In genomic region chr13:51451467-51452390, GRCh38 we compare ENCODE assay signal across 1 cellular context.
TF ChIP-seq lines count a peak whose summit lies in the region.

No MANE protein-coding gene starts in this region.

TF ChIP-seq in GM12878, 131 proteins besides CTCF, POLR2A, EP300 and RAD21 (continued from another document and continues in another):
- TF ChIP-seq ZNF384 (IDR thresholded peaks at IDR 0.05; ENCODE audit: borderline replicate concordance, low read depth, low read length) (no peak), YBX1 (IDR thresholded peaks at IDR 0.05) (no peak), ZNF274 (IDR thresholded peaks at IDR 0.05; ENCODE audit: insufficient read depth, insufficient read length) (no peak), IRF5 (IDR thresholded peaks at IDR 0.05; ENCODE audit: borderline replicate concordance) (no peak), NR2F1 (conservative IDR thresholded peaks at IDR 0.05) (peak; percentile 26; the same call in 1 of the 2 replicates), HDAC2 (IDR thresholded peaks at IDR 0.05) (no peak), CHD2 (IDR thresholded peaks at IDR 0.05; ENCODE audit: borderline replicate concordance, low read depth, low read length) (no peak; the same call in 1 of the 2 replicates), CREM (IDR thresholded peaks at IDR 0.05; ENCODE audit: low read depth) (no peak; the same call in 1 of the 2 replicates), SRF (IDR thresholded peaks at IDR 0.05; ENCODE audit: low read depth in 2 of 2, low read length in 2 of 2) (no peak), DPF2 (IDR thresholded peaks at IDR 0.05) (0 out of 2 replicates have a peak, but pooled peaks have one; percentile 5), SMAD1 (IDR thresholded peaks at IDR 0.05; ENCODE audit: low read depth, partially characterized antibody) (no peak), ESRRA (IDR thresholded peaks at IDR 0.05; ENCODE audit: low read length) (no peak), RB1 (IDR thresholded peaks at IDR 0.05; ENCODE audit: borderline replicate concordance) (no peak), FOXK2 (IDR thresholded peaks at IDR 0.05) (no peak), SREBF2 (IDR thresholded peaks at IDR 0.05; ENCODE audit: low read length) (no peak), YY1 (IDR thresholded peaks at IDR 0.05; ENCODE audit: low read depth, low read length) (peak; percentile 92), MEF2A (IDR thresholded peaks at IDR 0.05; ENCODE audit: insufficient read depth, low read depth, low read length) (no peak), NKRF (conservative IDR thresholded peaks at IDR 0.05) (0 out of 2 replicates have a peak, but pooled peaks have one; percentile 30), ZSCAN29 (IDR thresholded peaks at IDR 0.05) (no peak), HDAC6 (IDR thresholded peaks at IDR 0.05; ENCODE audit: unreplicated experiment) (no peak), POLR2AphosphoS2 (IDR thresholded peaks at IDR 0.05; ENCODE audit: low read depth, low read length) (peak; percentile 53; the same call in 1 of the 2 replicates), HCFC1 (IDR thresholded peaks at IDR 0.05; ENCODE audit: low read length) (0 out of 2 replicates have a peak, but pooled peaks have one; percentile 11), KDM1A (IDR thresholded peaks at IDR 0.05; ENCODE audit: borderline replicate concordance) (no peak), TCF12 (IDR thresholded peaks at IDR 0.05; ENCODE audit: low read depth, low read length) (peak; percentile 43; the same call in 1 of the 2 replicates), KLF5 (IDR thresholded peaks at IDR 0.05; ENCODE audit: partially characterized antibody) (no peak), SREBF1 (IDR thresholded peaks at IDR 0.05; ENCODE audit: low read length) (no peak), WRNIP1 (IDR thresholded peaks at IDR 0.05; ENCODE audit: borderline replicate concordance, low read depth, low read length) (no peak), ATF2 (IDR thresholded peaks at IDR 0.05; ENCODE audit: low read length) (no peak), GABPA (IDR thresholded peaks at IDR 0.05; ENCODE audit: low read depth) (no peak), POU2F2 (IDR thresholded peaks at IDR 0.05; ENCODE audit: borderline replicate concordance, low read depth, low read length) (peak; percentile 75; the same call in 1 of the 3 replicates), IRF3 (IDR thresholded peaks at IDR 0.05) (no peak), NBN (IDR thresholded peaks at IDR 0.05) (no peak), FOXM1 (IDR thresholded peaks at IDR 0.05; ENCODE audit: low read depth, low read length) (no peak), NR2C2 (IDR thresholded peaks at IDR 0.05; ENCODE audit: borderline replicate concordance, control insufficient read depth, insufficient read length, low read depth) (no peak), JUNB (IDR thresholded peaks at IDR 0.05) (no peak), BMI1 (IDR thresholded peaks at IDR 0.05; ENCODE audit: borderline replicate concordance) (no peak), SP1 (IDR thresholded peaks at IDR 0.05; ENCODE audit: low read depth, low read length) (no peak), RFX5 (IDR thresholded peaks at IDR 0.05; ENCODE audit: low read depth, low read length) (no peak), SMAD5 (IDR thresholded peaks at IDR 0.05; ENCODE audit: low read depth) (no peak), POLR2AphosphoS5 (IDR thresholded peaks at IDR 0.05; ENCODE audit: low read length) (no peak; the same call in 1 of the 2 replicates), IRF4 (IDR thresholded peaks at IDR 0.05; ENCODE audit: low read depth, low read length) (no peak), TAF1 (IDR thresholded peaks at IDR 0.05; ENCODE audit: borderline replicate concordance, low read depth, low read length) (peak; percentile 70; the same call in 1 of the 2 replicates), BACH1 (IDR thresholded peaks at IDR 0.05; ENCODE audit: borderline replicate concordance) (peak; percentile 19; the same call in 1 of the 2 replicates), PML (IDR thresholded peaks at IDR 0.05; ENCODE audit: low read length) (no peak), MYC (IDR thresholded peaks at IDR 0.05; ENCODE audit: insufficient read depth, insufficient read length, insufficient replicate concordance, low read length, severe bottlenecking) (no peak), ZNF622 (IDR thresholded peaks at IDR 0.05) (no peak), TARDBP (IDR thresholded peaks at IDR 0.05; ENCODE audit: borderline replicate concordance) (no peak)
- TF ChIP-seq, protein P1, sequence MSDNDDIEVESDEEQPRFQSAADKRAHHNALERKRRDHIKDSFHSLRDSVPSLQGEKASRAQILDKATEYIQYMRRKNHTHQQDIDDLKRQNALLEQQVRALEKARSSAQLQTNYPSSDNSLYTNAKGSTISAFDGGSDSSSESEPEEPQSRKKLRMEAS (IDR thresholded peaks at IDR 0.05; ENCODE audit: low read depth, low read length): no peak
- TF ChIP-seq, protein P2, sequence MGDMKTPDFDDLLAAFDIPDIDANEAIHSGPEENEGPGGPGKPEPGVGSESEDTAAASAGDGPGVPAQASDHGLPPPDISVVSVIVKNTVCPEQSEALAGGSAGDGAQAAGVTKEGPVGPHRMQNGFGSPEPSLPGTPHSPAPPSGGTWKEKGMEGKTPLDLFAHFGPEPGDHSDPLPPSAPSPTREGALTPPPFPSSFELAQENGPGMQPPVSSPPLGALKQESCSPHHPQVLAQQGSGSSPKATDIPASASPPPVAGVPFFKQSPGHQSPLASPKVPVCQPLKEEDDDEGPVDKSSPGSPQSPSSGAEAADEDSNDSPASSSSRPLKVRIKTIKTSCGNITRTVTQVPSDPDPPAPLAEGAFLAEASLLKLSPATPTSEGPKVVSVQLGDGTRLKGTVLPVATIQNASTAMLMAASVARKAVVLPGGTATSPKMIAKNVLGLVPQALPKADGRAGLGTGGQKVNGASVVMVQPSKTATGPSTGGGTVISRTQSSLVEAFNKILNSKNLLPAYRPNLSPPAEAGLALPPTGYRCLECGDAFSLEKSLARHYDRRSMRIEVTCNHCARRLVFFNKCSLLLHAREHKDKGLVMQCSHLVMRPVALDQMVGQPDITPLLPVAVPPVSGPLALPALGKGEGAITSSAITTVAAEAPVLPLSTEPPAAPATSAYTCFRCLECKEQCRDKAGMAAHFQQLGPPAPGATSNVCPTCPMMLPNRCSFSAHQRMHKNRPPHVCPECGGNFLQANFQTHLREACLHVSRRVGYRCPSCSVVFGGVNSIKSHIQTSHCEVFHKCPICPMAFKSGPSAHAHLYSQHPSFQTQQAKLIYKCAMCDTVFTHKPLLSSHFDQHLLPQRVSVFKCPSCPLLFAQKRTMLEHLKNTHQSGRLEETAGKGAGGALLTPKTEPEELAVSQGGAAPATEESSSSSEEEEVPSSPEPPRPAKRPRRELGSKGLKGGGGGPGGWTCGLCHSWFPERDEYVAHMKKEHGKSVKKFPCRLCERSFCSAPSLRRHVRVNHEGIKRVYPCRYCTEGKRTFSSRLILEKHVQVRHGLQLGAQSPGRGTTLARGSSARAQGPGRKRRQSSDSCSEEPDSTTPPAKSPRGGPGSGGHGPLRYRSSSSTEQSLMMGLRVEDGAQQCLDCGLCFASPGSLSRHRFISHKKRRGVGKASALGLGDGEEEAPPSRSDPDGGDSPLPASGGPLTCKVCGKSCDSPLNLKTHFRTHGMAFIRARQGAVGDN (IDR thresholded peaks at IDR 0.05): peak; percentile 56; the same call in 1 of the 2 replicates
- TF ChIP-seq, protein P3, sequence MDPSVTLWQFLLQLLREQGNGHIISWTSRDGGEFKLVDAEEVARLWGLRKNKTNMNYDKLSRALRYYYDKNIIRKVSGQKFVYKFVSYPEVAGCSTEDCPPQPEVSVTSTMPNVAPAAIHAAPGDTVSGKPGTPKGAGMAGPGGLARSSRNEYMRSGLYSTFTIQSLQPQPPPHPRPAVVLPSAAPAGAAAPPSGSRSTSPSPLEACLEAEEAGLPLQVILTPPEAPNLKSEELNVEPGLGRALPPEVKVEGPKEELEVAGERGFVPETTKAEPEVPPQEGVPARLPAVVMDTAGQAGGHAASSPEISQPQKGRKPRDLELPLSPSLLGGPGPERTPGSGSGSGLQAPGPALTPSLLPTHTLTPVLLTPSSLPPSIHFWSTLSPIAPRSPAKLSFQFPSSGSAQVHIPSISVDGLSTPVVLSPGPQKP (IDR thresholded peaks at IDR 0.05; ENCODE audit: low read depth, low read length): no peak
- TF ChIP-seq, protein P4, sequence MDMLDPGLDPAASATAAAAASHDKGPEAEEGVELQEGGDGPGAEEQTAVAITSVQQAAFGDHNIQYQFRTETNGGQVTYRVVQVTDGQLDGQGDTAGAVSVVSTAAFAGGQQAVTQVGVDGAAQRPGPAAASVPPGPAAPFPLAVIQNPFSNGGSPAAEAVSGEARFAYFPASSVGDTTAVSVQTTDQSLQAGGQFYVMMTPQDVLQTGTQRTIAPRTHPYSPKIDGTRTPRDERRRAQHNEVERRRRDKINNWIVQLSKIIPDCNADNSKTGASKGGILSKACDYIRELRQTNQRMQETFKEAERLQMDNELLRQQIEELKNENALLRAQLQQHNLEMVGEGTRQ (IDR thresholded peaks at IDR 0.05; ENCODE audit: borderline replicate concordance, low read depth, low read length): no peak
- TF ChIP-seq, protein P5, sequence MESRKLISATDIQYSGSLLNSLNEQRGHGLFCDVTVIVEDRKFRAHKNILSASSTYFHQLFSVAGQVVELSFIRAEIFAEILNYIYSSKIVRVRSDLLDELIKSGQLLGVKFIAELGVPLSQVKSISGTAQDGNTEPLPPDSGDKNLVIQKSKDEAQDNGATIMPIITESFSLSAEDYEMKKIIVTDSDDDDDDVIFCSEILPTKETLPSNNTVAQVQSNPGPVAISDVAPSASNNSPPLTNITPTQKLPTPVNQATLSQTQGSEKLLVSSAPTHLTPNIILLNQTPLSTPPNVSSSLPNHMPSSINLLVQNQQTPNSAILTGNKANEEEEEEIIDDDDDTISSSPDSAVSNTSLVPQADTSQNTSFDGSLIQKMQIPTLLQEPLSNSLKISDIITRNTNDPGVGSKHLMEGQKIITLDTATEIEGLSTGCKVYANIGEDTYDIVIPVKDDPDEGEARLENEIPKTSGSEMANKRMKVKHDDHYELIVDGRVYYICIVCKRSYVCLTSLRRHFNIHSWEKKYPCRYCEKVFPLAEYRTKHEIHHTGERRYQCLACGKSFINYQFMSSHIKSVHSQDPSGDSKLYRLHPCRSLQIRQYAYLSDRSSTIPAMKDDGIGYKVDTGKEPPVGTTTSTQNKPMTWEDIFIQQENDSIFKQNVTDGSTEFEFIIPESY (IDR thresholded peaks at IDR 0.05): no peak
- TF ChIP-seq, protein P6, sequence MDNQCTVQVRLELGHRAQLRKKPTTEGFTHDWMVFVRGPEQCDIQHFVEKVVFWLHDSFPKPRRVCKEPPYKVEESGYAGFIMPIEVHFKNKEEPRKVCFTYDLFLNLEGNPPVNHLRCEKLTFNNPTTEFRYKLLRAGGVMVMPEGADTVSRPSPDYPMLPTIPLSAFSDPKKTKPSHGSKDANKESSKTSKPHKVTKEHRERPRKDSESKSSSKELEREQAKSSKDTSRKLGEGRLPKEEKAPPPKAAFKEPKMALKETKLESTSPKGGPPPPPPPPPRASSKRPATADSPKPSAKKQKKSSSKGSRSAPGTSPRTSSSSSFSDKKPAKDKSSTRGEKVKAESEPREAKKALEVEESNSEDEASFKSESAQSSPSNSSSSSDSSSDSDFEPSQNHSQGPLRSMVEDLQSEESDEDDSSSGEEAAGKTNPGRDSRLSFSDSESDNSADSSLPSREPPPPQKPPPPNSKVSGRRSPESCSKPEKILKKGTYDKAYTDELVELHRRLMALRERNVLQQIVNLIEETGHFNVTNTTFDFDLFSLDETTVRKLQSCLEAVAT (IDR thresholded peaks at IDR 0.05): no peak
